ENCODE assay signal across 16 cellular contexts in genomic region chr15:80674245-80674614, GRCh38.
A peak's percentile ranks its signal among the peaks of the same experiment; 100 is the strongest.
DNase-seq lines count a peak whose midpoint lies in the region; ATAC-seq, FAIRE-seq and TF ChIP-seq lines count a peak whose summit lies in the region.
"Had no signal": no experiment of that assay in that cellular context is flagged by ENCODE, and none has a peak within 500 bp of the region (broad histone marks: within the 10 kb centered on the region; RNA-seq: fewer than 3 reads in every experiment).

No MANE protein-coding gene starts in this region.

- no peaks in the 10 kb centered on the region for H3K36me3 ChIP-seq in GM06990 (ENCODE audit: control insufficient read depth, insufficient read depth, low read length)
- H3K36me3 ChIP-seq: heart right ventricle, neural progenitor cell had no signal

- TF ChIP-seq CTCF in GM06990 (IDR thresholded peaks at IDR 0.05; ENCODE audit: insufficient read depth, low read length, poor library complexity, severe bottlenecking) (no peak), D721Med (IDR thresholded peaks at IDR 0.05; ENCODE audit: insufficient read depth, missing control alignments) (no peak)

- FAIRE-seq in D721Med (lab: Jason Lieb, UNC) = no peak

- no peak overlapping the region for H3K4me3 ChIP-seq in GM06990 (replicated peaks; ENCODE audit: low read depth, low read length)
- H3K4me3 ChIP-seq: heart right ventricle, neural progenitor cell, SK-N-MC had no signal

- peak; percentile 37 for DNase-seq in GM06990 (ENCODE audit: extremely low read depth, insufficient read length)
- peak; percentile 4 for DNase-seq in astrocyte of the hippocampus (ENCODE audit: low read depth, low spot score)
- DNase-seq in iris pigment epithelial cell (ENCODE audit: low read depth) = peak; percentile 58
- DNase-seq in activated effector memory CD4-positive, alpha-beta T cell treated with Interleukin-2 at 50 U/mL for 16 hours = no peak
- no peak for DNase-seq in D721Med (ENCODE audit: insufficient read length, low spot score)
- DNase-seq: activated CD4-positive, alpha-beta T cell treated with anti-CD3 and anti-CD28 coated beads, Interleukin-2, amount 50 U/mL, for 4 hours; activated T-cell treated with anti-CD3 and anti-CD28 coated beads, Interleukin-2, amount 50 U/mL, for 72 hours; DND-41; heart right ventricle; NCI-H1694 treated with DMSO at 0.1 percent for 48 hours; stimulated activated CD4-positive, alpha-beta T cell treated with anti-CD3 and anti-CD28 coated beads, Interleukin-1b, Interleukin-23, amount 100 ng/mL, for 48 hours had no signal

- ATAC-seq in HG02798 (IDR thresholded peaks at IDR 0.05; ENCODE audit: poor library complexity, unreplicated experiment) = peak; percentile 46
- ATAC-seq in GM18861 (IDR thresholded peaks at IDR 0.05; ENCODE audit: unreplicated experiment) = no peak
- no peak for ATAC-seq in GM18502 (IDR thresholded peaks at IDR 0.05; ENCODE audit: poor library complexity, unreplicated experiment)
- ATAC-seq: heart right ventricle had no signal

- H3K27me3 ChIP-seq in GM06990 (replicated peaks; ENCODE audit: control insufficient read depth, insufficient read depth, low read length) = no peaks in the 10 kb centered on the region
- H3K27me3 ChIP-seq: neural progenitor cell had no signal

Comparison
In these comparisons a context has a peak if more than half of its experiments do, and no peak if none do; other contexts are left out.
1. DNase-seq: peak in GM06990 (single experiment), astrocyte of the hippocampus (single experiment) and iris pigment epithelial cell (single experiment); none in activated effector memory CD4-positive, alpha-beta T cell treated with Interleukin-2 at 50 U/mL for 16 hours (single experiment) and D721Med (single experiment).